Comparison of ENCODE assay signal across 33 cellular contexts in the genomic region with DNA sequence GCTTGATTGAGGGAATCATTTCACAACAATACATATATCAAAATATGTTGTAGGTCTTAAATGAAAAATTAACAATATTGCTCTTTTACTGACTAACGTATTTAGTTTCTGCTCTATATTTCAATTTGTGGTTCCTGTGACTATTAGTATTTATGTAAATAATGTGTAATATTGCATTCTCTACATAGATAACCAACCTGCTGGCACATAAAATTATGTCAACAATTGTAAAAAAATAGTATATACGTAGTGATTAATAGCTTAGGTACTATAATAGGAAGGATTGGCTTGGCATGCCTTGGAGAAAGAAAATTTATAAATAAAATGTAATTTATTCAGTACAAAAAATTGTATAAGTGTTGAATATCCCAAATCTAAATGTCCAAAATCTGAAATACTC.
"Had no signal": no experiment of that assay in that cellular context is flagged by ENCODE, and none has a peak within 500 bp of the region (broad histone marks: within the 10 kb centered on the region; RNA-seq: fewer than 3 reads in every experiment).

No MANE protein-coding gene starts in this region.

- H3K27ac ChIP-seq: adrenal gland, ascending aorta, body of pancreas, brain microvascular endothelial cell, breast epithelium, cardiac muscle cell had no signal

- FAIRE-seq: astrocyte, bronchial epithelial cell had no signal

- H3K4me1 ChIP-seq: adrenal gland, ascending aorta, body of pancreas, breast epithelium had no signal

- H3K4me3 ChIP-seq: adrenal gland, ascending aorta, body of pancreas, breast epithelium, cardiac muscle cell had no signal

- ATAC-seq: activated naive CD4-positive, alpha-beta T cell treated with anti-CD3 and anti-CD28 coated beads, Interleukin-2, amount 50 U/mL, for 72 hours; activated naive CD8-positive, alpha-beta T cell treated with anti-CD3 and anti-CD28 coated beads, Interleukin-2, amount 50 U/mL, for 24 hours; activated T-cell treated with anti-CD3 and anti-CD28 coated beads, Interleukin-2, amount 50 U/mL, for 4 hours; activated T-cell treated with anti-CD3 and anti-CD28 coated beads, Interleukin-2, amount 50 U/mL, for 72 hours; activated T-helper 17 cell treated with anti-CD3 and anti-CD28 coated beads, Interleukin-2, amount 50 U/mL, for 72 hours; body of pancreas had no signal

- DNase-seq: activated effector memory CD4-positive, alpha-beta T cell treated with anti-CD3 and anti-CD28 coated beads, Interleukin-2, amount 50 U/mL, for 16 hours; activated effector memory CD4-positive, alpha-beta T cell treated with Interleukin-2 at 50 U/mL for 16 hours; activated gamma-delta T cell; activated gamma-delta T cell treated with Interleukin-2 at 50 U/mL for 16 hours; activated naive CD4-positive, alpha-beta T cell; activated naive CD4-positive, alpha-beta T cell treated with anti-CD3 and anti-CD28 coated beads for 36 hours; activated naive CD4-positive, alpha-beta T cell treated with anti-CD3 and anti-CD28 coated beads, Interleukin-2, amount 10 ng/mL, durations not matched to agents 7 days and 5 days; activated naive CD4-positive, alpha-beta T cell treated with anti-CD3 and anti-CD28 coated beads, Interleukin-2, amount 50 U/mL, for 16 hours; activated naive CD4-positive, alpha-beta T cell treated with Interleukin-2 at 50 U/mL for 16 hours; activated naive CD8-positive, alpha-beta T cell treated with anti-CD3 and anti-CD28 coated beads for 36 hours; activated naive CD8-positive, alpha-beta T cell treated with anti-CD3 and anti-CD28 coated beads, Interleukin-2, amount 10 ng/mL, durations not matched to agents 7 days and 5 days; activated naive CD8-positive, alpha-beta T cell treated with anti-CD3 and anti-CD28 coated beads, Interleukin-2, amount 50 U/mL, for 24 hours; activated T-cell treated with anti-CD3 and anti-CD28 coated beads, Interleukin-2, amount 50 U/mL, for 1 hour; activated T-cell treated with anti-CD3 and anti-CD28 coated beads, Interleukin-2, amount 50 U/mL, for 24 hours; activated T-cell treated with anti-CD3 and anti-CD28 coated beads, Interleukin-2, amount 50 U/mL, for 4 hours; activated T-cell treated with anti-CD3 and anti-CD28 coated beads, Interleukin-2, amount 50 U/mL, for 48 hours; activated T-cell treated with anti-CD3 and anti-CD28 coated beads, Interleukin-2, amount 50 U/mL, for 72 hours; adrenal gland; amniotic stem cell; amygdala; anterior cingulate cortex; body of pancreas; brain microvascular endothelial cell; caudate nucleus; central memory CD4-positive, alpha-beta T cell; cerebellar nuclear complex had no signal

- H3K36me3 ChIP-seq: adrenal gland, ascending aorta, brain microvascular endothelial cell, breast epithelium, cardiac muscle cell had no signal

- H3K9me3 ChIP-seq: adrenal gland, ascending aorta, body of pancreas, breast epithelium had no signal

- H3K27me3 ChIP-seq: adrenal gland, ascending aorta, body of pancreas, brain microvascular endothelial cell, breast epithelium, cardiac muscle cell had no signal
